21 cellular contexts compared by ENCODE assay signal in the genomic region with DNA sequence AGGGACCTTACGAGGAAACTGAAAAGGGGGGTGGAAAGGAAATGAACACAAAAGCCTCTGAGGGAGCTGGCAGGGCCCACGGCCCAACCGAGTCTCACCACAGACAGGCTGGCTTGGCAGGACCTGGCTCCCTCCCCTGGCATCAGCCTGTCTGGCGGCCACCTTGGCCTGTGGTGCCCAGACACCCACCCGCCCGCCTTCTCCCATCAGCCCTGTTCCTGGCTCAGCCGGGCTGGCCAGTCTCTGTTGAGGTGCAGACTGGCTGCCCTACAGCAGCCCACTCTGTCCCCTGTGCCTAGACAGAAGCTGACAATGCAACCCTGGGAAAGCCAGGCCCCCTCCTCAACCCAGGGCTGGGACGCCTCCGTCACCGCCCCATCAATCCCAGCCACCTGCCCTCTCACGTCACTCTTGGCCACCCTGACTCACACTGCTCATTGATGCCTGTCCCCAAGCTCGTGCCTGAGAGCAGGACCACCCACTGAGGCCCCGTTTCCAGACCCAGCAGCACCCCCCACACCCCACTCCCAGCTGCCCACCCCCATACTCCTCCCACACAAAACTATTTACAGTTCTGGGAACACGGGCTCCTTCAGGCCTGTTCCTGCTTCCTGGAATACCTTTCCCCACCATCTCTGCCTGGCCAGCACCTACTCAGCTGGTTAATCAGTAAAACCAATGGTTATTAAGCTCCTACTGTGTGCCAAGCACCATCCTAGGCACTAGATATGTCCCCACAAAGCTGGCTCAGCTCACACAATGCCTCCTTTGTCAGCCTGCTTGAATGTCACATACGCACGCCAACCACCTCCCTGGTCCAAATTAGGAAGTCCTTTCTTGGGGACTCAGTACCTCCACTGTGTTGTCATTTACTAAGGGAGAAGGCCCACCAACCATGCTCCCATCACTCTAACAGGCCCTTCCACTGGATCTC. TPM values are rescaled to one million over a fixed set of nuclear protein-coding genes. Genes with fewer than 3 reads are reported as not detected.
DNase-seq lines count a peak whose midpoint lies in the region; ATAC-seq and TF ChIP-seq lines count a peak whose summit lies in the region.
"Had no signal": no experiment of that assay in that cellular context is flagged by ENCODE, and none has a peak within 500 bp of the region (broad histone marks: within the 10 kb centered on the region; RNA-seq: fewer than 3 reads in every experiment).

No MANE protein-coding gene starts in this region.

- TF ChIP-seq EP300 in neural cell (conservative IDR thresholded peaks at IDR 0.05; ENCODE audit: poor library complexity, severe bottlenecking), result no peak
- TF ChIP-seq EP300 in tibial nerve (IDR thresholded peaks at IDR 0.05), result peak in 1 of 2 donors; percentile 60

- H3K27ac ChIP-seq in endodermal cell (ENCODE audit: low read depth, low read length), result no peak overlapping the region
- H3K27ac ChIP-seq in neural cell (ENCODE audit: low read length), result peak overlapping the region; percentile 24
- peak overlapping the region; percentile 58 to 92 (median 84) for H3K27ac ChIP-seq in tibial nerve
- H3K27ac ChIP-seq: left lung had no signal

- no peak for ATAC-seq in effector memory CD8-positive, alpha-beta T cell (replicated peaks)
- ATAC-seq: HCT116; left lung; natural killer cell treated with Interleukin-12 subunit alpha and Interleukin-12 subunit beta and Interleukin-15 and Interleukin-18, amount 100 ng/mL, for 72 hours had no signal

- H3K36me3 Mint-ChIP-seq in endodermal cell (ENCODE audit: low read depth), result peaks cover 3% of the 10 kb centered on the region
- H3K36me3 Mint-ChIP-seq in effector memory CD8-positive, alpha-beta T cell (ENCODE audit: insufficient read depth), result no peaks in the 10 kb centered on the region
- H3K36me3 Mint-ChIP-seq: CD4-positive, alpha-beta memory T cell; natural killer cell treated with Interleukin-12 subunit alpha and Interleukin-12 subunit beta and Interleukin-15 and Interleukin-18, amount 100 ng/mL, for 72 hours had no signal

- H3K27ac Mint-ChIP-seq in endodermal cell, result peak overlapping the region; percentile 50
- H3K27ac Mint-ChIP-seq in effector memory CD8-positive, alpha-beta T cell, result peak overlapping the region in 1 of 2 donors; percentile 3
- H3K27ac Mint-ChIP-seq: CD4-positive, alpha-beta memory T cell; natural killer cell treated with Interleukin-12 subunit alpha and Interleukin-12 subunit beta and Interleukin-15 and Interleukin-18, amount 100 ng/mL, for 72 hours; T-helper 1 cell treated with Interleukin-12 subunit alpha and Interleukin-12 subunit beta and Interleukin-4 antibody, amounts not matched to agents 30 μg/mL and 1 μg/mL, for 36 hours had no signal

- no peak overlapping the region for H2AFZ ChIP-seq in neural cell (ENCODE audit: low read depth, low read length)

- no peak overlapping the region for H3K4me2 ChIP-seq in neural cell (ENCODE audit: low read length)
- H3K4me2 ChIP-seq: smooth muscle cell had no signal

- H3K4me3 ChIP-seq in endodermal cell (ENCODE audit: low read length) (no peak overlapping the region), neural cell (ENCODE audit: low read length) (no peak overlapping the region), tibial nerve (no peak overlapping the region)
- H3K4me3 ChIP-seq: left lung, smooth muscle cell had no signal

- H3K9ac ChIP-seq in endodermal cell (ENCODE audit: extremely low read depth, low read length, poor library complexity, severe bottlenecking), result no peak overlapping the region
- peak overlapping the region; percentile 12 for H3K9ac ChIP-seq in neural cell (ENCODE audit: low read length)

- no peak for TF ChIP-seq RAD21 in neural cell (conservative IDR thresholded peaks at IDR 0.05)

- DNase-seq in SHP77 (lab: John Stamatoyannopoulos, UW) (peak; percentile 23 to 40), SHP77 treated with DMSO at 0.1 percent for 48 hours (lab: John Stamatoyannopoulos, UW) (no peak), endodermal cell (no peak), tibial nerve (ENCODE audit: low spot score in 2 of 2) (no peak), GM13977 (ENCODE audit: low spot score) (no peak)
- DNase-seq in effector memory CD8-positive, alpha-beta T cell, result no peak
- no peak for DNase-seq in activated T-cell treated with anti-CD3 and anti-CD28 coated beads, Interleukin-2, amount 50 U/mL, for 1 hour
- DNase-seq: 8988T; activated CD4-positive, alpha-beta T cell treated with anti-CD3 and anti-CD28 coated beads for 4 hours; activated T-cell treated with anti-CD3 and anti-CD28 coated beads for 4 hours; CD4-positive, alpha-beta memory T cell; KBM-7; NCI-H1105; NCI-H2171 treated with DMSO at 0.1 percent for 48 hours; stimulated activated naive CD4-positive, alpha-beta T cell had no signal

- H3K36me3 ChIP-seq in endodermal cell (ENCODE audit: control insufficient read depth, insufficient read depth, low read length) (no peaks in the 10 kb centered on the region), neural cell (ENCODE audit: insufficient read depth, low read length) (no peaks in the 10 kb centered on the region), tibial nerve (no peaks in the 10 kb centered on the region)
- H3K36me3 ChIP-seq: left lung had no signal

- no peaks in the 10 kb centered on the region for H3K9me3 ChIP-seq in endodermal cell (ENCODE audit: control insufficient read depth, low read length)
- no peaks in the 10 kb centered on the region for H3K9me3 ChIP-seq in neural cell (ENCODE audit: low read length)
- H3K9me3 ChIP-seq in tibial nerve, result no peaks in the 10 kb centered on the region
- H3K9me3 ChIP-seq: left lung had no signal

- H3K27me3 ChIP-seq in endodermal cell (ENCODE audit: control insufficient read depth, insufficient read depth, low read length, poor library complexity, severe bottlenecking) (no peaks in the 10 kb centered on the region), neural cell (ENCODE audit: insufficient read depth, low read depth, low read length) (no peaks in the 10 kb centered on the region), tibial nerve (no peaks in the 10 kb centered on the region)
- H3K27me3 ChIP-seq: left lung had no signal

- WGBS in endodermal cell (ENCODE audit: insufficient coverage in 1 of 2, insufficient read length in 1 of 2), 2 experiments, result 85 to 88% methylated on average over 7 to 16 of the region's 16 CpGs
- WGBS in tibial nerve, 2 donors, result 49 to 55% methylated on average over 15 to 16 of the region's 16 CpGs

- no peaks in the 10 kb centered on the region for H3K27me3 Mint-ChIP-seq in endodermal cell (ENCODE audit: insufficient read depth)
- peaks cover 18 to 85% of the 10 kb centered on the region in 2 donors for H3K27me3 Mint-ChIP-seq in effector memory CD8-positive, alpha-beta T cell

- peaks cover 93% of the 10 kb centered on the region for H3K79me2 ChIP-seq in neural cell (replicated peaks; ENCODE audit: insufficient read depth, low read length)

- no peaks in the 10 kb centered on the region for H3F3A ChIP-seq in neural cell (ENCODE audit: insufficient read depth, low read length, poor library complexity, severe bottlenecking)

- TF ChIP-seq CTCF in endodermal cell (conservative IDR thresholded peaks at IDR 0.05) (no peak), neural cell (IDR thresholded peaks at IDR 0.05; ENCODE audit: poor library complexity, severe bottlenecking) (no peak), tibial nerve (IDR thresholded peaks at IDR 0.05) (no peak), GM13977 (IDR thresholded peaks at IDR 0.05; ENCODE audit: extremely low read depth, insufficient read depth, missing control alignments) (no peak)

- H4K20me1 ChIP-seq in neural cell (ENCODE audit: insufficient read depth), result no peaks in the 10 kb centered on the region

- H3K9me2 ChIP-seq in neural cell (ENCODE audit: insufficient read depth, low read length), result no peaks in the 10 kb centered on the region

- H3K9me3 Mint-ChIP-seq in endodermal cell, result no peaks in the 10 kb centered on the region
- no peaks in the 10 kb centered on the region for H3K9me3 Mint-ChIP-seq in effector memory CD8-positive, alpha-beta T cell
- H3K9me3 Mint-ChIP-seq: CD4-positive, alpha-beta memory T cell; natural killer cell treated with Interleukin-12 subunit alpha and Interleukin-12 subunit beta and Interleukin-15 and Interleukin-18, amount 100 ng/mL, for 72 hours; T-helper 1 cell treated with Interleukin-12 subunit alpha and Interleukin-12 subunit beta and Interleukin-4 antibody, amounts not matched to agents 30 μg/mL and 1 μg/mL, for 36 hours had no signal

- peaks cover 4% of the 10 kb centered on the region for H3K4me1 ChIP-seq in endodermal cell (ENCODE audit: control insufficient read depth, insufficient read depth, low read length)
- peaks cover 0 to 91% (median 31%) of the 10 kb centered on the region in 4 donors for H3K4me1 ChIP-seq in tibial nerve

- peaks cover 4% of the 10 kb centered on the region for H3K4me1 Mint-ChIP-seq in endodermal cell
- H3K4me1 Mint-ChIP-seq in effector memory CD8-positive, alpha-beta T cell (ENCODE audit: low read depth in 2 of 2), result no peaks in the 10 kb centered on the region

- H3K4me3 Mint-ChIP-seq in endodermal cell, result no peak overlapping the region
- H3K4me3 Mint-ChIP-seq in effector memory CD8-positive, alpha-beta T cell, result no peak overlapping the region
- H3K4me3 Mint-ChIP-seq: CD4-positive, alpha-beta memory T cell; natural killer cell treated with Interleukin-12 subunit alpha and Interleukin-12 subunit beta and Interleukin-15 and Interleukin-18, amount 100 ng/mL, for 72 hours; T-helper 1 cell treated with Interleukin-12 subunit alpha and Interleukin-12 subunit beta and Interleukin-4 antibody, amounts not matched to agents 30 μg/mL and 1 μg/mL, for 36 hours had no signal

- no peak for TF ChIP-seq POLR2A in tibial nerve (IDR thresholded peaks at IDR 0.05)

- in situ Hi-C loops in GM13977 (cut with MboI; ENCODE audit: low pct_unique_long_range_greater_than_20kb, low sequenced_read_pairs, unreplicated experiment), result no loop called here

TF ChIP-seq in neural cell, 6 proteins besides CTCF, POLR2A, EP300 and RAD21 (continues in another document):
- TF ChIP-seq POLR2AphosphoS5 (IDR thresholded peaks at IDR 0.05), result no peak

RNA-seq across cellular contexts. Expression of gene SDC3, which starts 22.7 kb away (rescaled TPM):
- total RNA-seq in endodermal cell (100 to 1,000 TPM in 1 of 2 donors, 10 to 100 TPM in 1; 94.1 to 143 TPM), tibial nerve (10 to 100 TPM; 47.1 to 78.9 (median 64.2) TPM)
- 94.6 TPM for polyA plus RNA-seq in endodermal cell (2013, experiment 1 of 2)
- 84.7 TPM for polyA plus RNA-seq in endodermal cell (2013, experiment 2 of 2)
- polyA plus RNA-seq in neural cell, result 55.2 and 79.5 TPM in 2 replicates
- polyA minus RNA-seq in neural cell, result 142 and 179 TPM in 2 replicates
- polyA plus RNA-seq: CD4-positive, alpha-beta memory T cell had no signal

Comparison
In these comparisons a context has a peak if more than half of its experiments do, and no peak if none do; other contexts are left out.
1. DNase-seq: peak in SHP77 (2 of 2); none in SHP77 treated with DMSO at 0.1 percent for 48 hours (single experiment), endodermal cell (single experiment), tibial nerve (0 of 2), effector memory CD8-positive, alpha-beta T cell (0 of 3), activated T-cell treated with anti-CD3 and anti-CD28 coated beads, Interleukin-2, amount 50 U/mL, for 1 hour (single experiment) and GM13977 (single experiment).